Comparison of ENCODE assay signal across 8 cellular contexts in genomic region chr11:68383976-68384501, GRCh38.
DNase-seq lines count a peak whose midpoint lies in the region; ATAC-seq, FAIRE-seq and TF ChIP-seq lines count a peak whose summit lies in the region.

No MANE protein-coding gene starts in this region.

- H2AFZ ChIP-seq in endothelial cell of umbilical vein (ENCODE audit: low read depth, low read length): no peak overlapping the region

- H3K9me1 ChIP-seq in endothelial cell of umbilical vein (replicated peaks; ENCODE audit: control insufficient read depth, extremely low read depth, insufficient read depth, low read length): no peaks in the 10 kb centered on the region

- peak overlapping the region in 1 of 8 donors; percentile 71 for H3K4me3 Mint-ChIP-seq in naive B cell
- no peak overlapping the region for H3K4me3 Mint-ChIP-seq in stimulated activated naive CD8-positive, alpha-beta T cell treated with anti-CD3 and anti-CD28 coated beads, Interleukin-15, amount 100 ng/mL, for 72 hours

- no peak overlapping the region for H3K4me2 ChIP-seq in endothelial cell of umbilical vein (ENCODE audit: insufficient read depth, low read length)

- no peaks in the 10 kb centered on the region for H3K9me3 Mint-ChIP-seq in naive B cell
- no peaks in the 10 kb centered on the region for H3K9me3 Mint-ChIP-seq in stimulated activated naive CD8-positive, alpha-beta T cell treated with anti-CD3 and anti-CD28 coated beads, Interleukin-15, amount 100 ng/mL, for 72 hours

- TF ChIP-seq POLR2A in endothelial cell of umbilical vein (IDR thresholded peaks at IDR 0.05; ENCODE audit: low read depth, low read length): no peak

- H3K4me1 Mint-ChIP-seq in naive B cell: peaks cover 29 to 43% (median 36%) of the 10 kb centered on the region in 3 donors
- peaks cover 40% of the 10 kb centered on the region for H3K4me1 Mint-ChIP-seq in stimulated activated naive CD8-positive, alpha-beta T cell treated with anti-CD3 and anti-CD28 coated beads, Interleukin-15, amount 100 ng/mL, for 72 hours

- dilution Hi-C loops in endothelial cell of umbilical vein (cut with MboI; ENCODE audit: extremely low pct_ligation_motif_present, low sequenced_read_pairs): no loop called here

- peak overlapping the region in 2 of 6 donors; percentile 45 to 80 for H3K27ac Mint-ChIP-seq in naive B cell
- H3K27ac Mint-ChIP-seq in stimulated activated naive CD8-positive, alpha-beta T cell treated with anti-CD3 and anti-CD28 coated beads, Interleukin-15, amount 100 ng/mL, for 72 hours: no peak overlapping the region

- H3K36me3 ChIP-seq in endothelial cell of umbilical vein (ENCODE audit: control insufficient read depth in 2 of 2, extremely low read depth in 1 of 2, insufficient read depth in 2 of 2, low read length in 2 of 2): peaks cover 0 to 17% of the 10 kb centered on the region in 2 experiments

- no peaks in the 10 kb centered on the region for H3K27me3 ChIP-seq in endothelial cell of umbilical vein (ENCODE audit: control insufficient read depth in 2 of 2, insufficient read depth in 2 of 2, low read length in 2 of 2)

- H3K4me1 ChIP-seq in endothelial cell of umbilical vein (ENCODE audit: control insufficient read depth, extremely low read depth, insufficient read depth, low read length): peaks cover 33% of the 10 kb centered on the region

- H4K20me1 ChIP-seq in endothelial cell of umbilical vein (replicated peaks; ENCODE audit: control insufficient read depth, extremely low read depth, insufficient read depth, low read length): no peaks in the 10 kb centered on the region

- H3K27ac ChIP-seq in endothelial cell of umbilical vein (ENCODE audit: insufficient read depth, low read depth, low read length): no peak overlapping the region

- BruUV-seq in endothelial cell of umbilical vein (replicated peaks; lab: Mats Ljungman, UMichigan): no TSS peak

- peak; percentile 80 for DNase-seq in GM10248 (ENCODE audit: extremely low spot score)
- DNase-seq in NCI-H1092 (lab: John Stamatoyannopoulos, UW): peak; percentile 50
- peak; percentile 9 to 26 for DNase-seq in activated CD8-positive, alpha-beta memory T cell treated with anti-CD3 and anti-CD28 coated beads for 4 hours (ENCODE audit: low read depth in 2 of 2)
- DNase-seq in endothelial cell of umbilical vein (ENCODE audit: low read depth, low spot score): peak; percentile 41
- peak; percentile 47 for DNase-seq in naive B cell
- peak; percentile 56 to 58 for DNase-seq in stimulated activated naive CD8-positive, alpha-beta T cell treated with anti-CD3 and anti-CD28 coated beads, Interleukin-15, amount 100 ng/mL, for 72 hours

- H3K36me3 Mint-ChIP-seq in naive B cell: no peaks in the 10 kb centered on the region

- CTCF ChIA-PET in GM10248 (lab: Yijun Ruan, JAX) (interaction anchor here (0.7 to 2.5 kb wide), 18 partner anchors 8 to 173 kb away, joined by 3 to 13 read pairs (median 4); no protein-coding TSS in a partner anchor), endothelial cell of umbilical vein (lab: Charles Lee) (interaction anchor here (0.8 to 4.7 kb wide), 10 partner anchors 10 to 175 kb away, joined by 3 to 53 read pairs (median 8); no protein-coding TSS in a partner anchor)

- peaks cover 0 to 5% (median 0%) of the 10 kb centered on the region in 3 donors for H3K27me3 Mint-ChIP-seq in naive B cell
- H3K27me3 Mint-ChIP-seq in stimulated activated naive CD8-positive, alpha-beta T cell treated with anti-CD3 and anti-CD28 coated beads, Interleukin-15, amount 100 ng/mL, for 72 hours: peaks cover 10% of the 10 kb centered on the region

- no peaks in the 10 kb centered on the region for H3K9me3 ChIP-seq in endothelial cell of umbilical vein (replicated peaks; ENCODE audit: control insufficient read depth, insufficient read depth, low read length)

- ATAC-seq in naive B cell (ENCODE audit: low read depth in 2 of 2) (peak; percentile 37 to 41), GM18498 (IDR thresholded peaks at IDR 0.05; ENCODE audit: unreplicated experiment) (no peak), GM21737 (IDR thresholded peaks at IDR 0.05; ENCODE audit: unreplicated experiment) (no peak)
- ATAC-seq in stimulated activated naive CD8-positive, alpha-beta T cell treated with anti-CD3 and anti-CD28 coated beads, Interleukin-15, amount 100 ng/mL, for 72 hours: peak; percentile 44

- H3K4me3 ChIP-seq in endothelial cell of umbilical vein (replicated peaks in 1 of 3; ENCODE audit: insufficient read depth in 1 of 3, low read depth in 1 of 3, low read length in 3 of 3): no peak overlapping the region

- no peak overlapping the region for H3K9ac ChIP-seq in endothelial cell of umbilical vein (replicated peaks; ENCODE audit: extremely low read depth, insufficient read depth, low read length)

- POLR2A ChIA-PET in GM10248 (lab: Yijun Ruan, JAX) (no interaction called here), endothelial cell of umbilical vein (lab: Charles Lee) (no interaction called here)

- TF ChIP-seq CTCF in GM10248 (IDR thresholded peaks at IDR 0.05; ENCODE audit: control extremely low read depth, extremely low read depth, low read depth, missing control alignments) (peak; percentile 85), endothelial cell of umbilical vein (IDR thresholded peaks at IDR 0.05; ENCODE audit: extremely low read depth in 1 of 2, insufficient read depth in 1 of 2, low read depth in 1 of 2, low read length in 2 of 2) (peak; percentile 90 to 93)

- peak; percentile 68 for FAIRE-seq in endothelial cell of umbilical vein (lab: Jason Lieb, UNC)

- intact Hi-C loops in endothelial cell of umbilical vein (cut with micrococcal nuclease): loop anchor here (1.0 to 5.0 kb wide), 3 partner anchors 53 to 172 kb away; no protein-coding TSS in a partner anchor

- no peaks in the 10 kb centered on the region for H3K79me2 ChIP-seq in endothelial cell of umbilical vein (ENCODE audit: control insufficient read depth, insufficient read depth, low read length)

TF ChIP-seq in endothelial cell of umbilical vein, 7 proteins besides CTCF, POLR2A, EP300 and RAD21:
- TF ChIP-seq POLR2AphosphoS5 (IDR thresholded peaks at IDR 0.05; ENCODE audit: insufficient read depth, low read depth, low read length) (peak; percentile 26), MYC (IDR thresholded peaks at IDR 0.05; ENCODE audit: low read depth, low read length) (no peak), EZH2 (IDR thresholded peaks at IDR 0.05; ENCODE audit: borderline replicate concordance, low read depth, low read length, severe bottlenecking) (no peak)

Comparison
In these comparisons a context has a peak if more than half of its experiments do, and no peak if none do; other contexts are left out.
1. DNase-seq: peak in every context shown above with its lines; median percentile 80 in GM10248; 57 in stimulated activated naive CD8-positive, alpha-beta T cell treated with anti-CD3 and anti-CD28 coated beads, Interleukin-15, amount 100 ng/mL, for 72 hours; 50 in NCI-H1092; 47 in naive B cell; 41 in endothelial cell of umbilical vein; 18 in activated CD8-positive, alpha-beta memory T cell treated with anti-CD3 and anti-CD28 coated beads for 4 hours.
2. ATAC-seq: peak in naive B cell (2 of 2) and stimulated activated naive CD8-positive, alpha-beta T cell treated with anti-CD3 and anti-CD28 coated beads, Interleukin-15, amount 100 ng/mL, for 72 hours (single experiment); none in GM18498 (single experiment) and GM21737 (single experiment).